Comparison of ENCODE assay signal across 29 cellular contexts in the genomic region with DNA sequence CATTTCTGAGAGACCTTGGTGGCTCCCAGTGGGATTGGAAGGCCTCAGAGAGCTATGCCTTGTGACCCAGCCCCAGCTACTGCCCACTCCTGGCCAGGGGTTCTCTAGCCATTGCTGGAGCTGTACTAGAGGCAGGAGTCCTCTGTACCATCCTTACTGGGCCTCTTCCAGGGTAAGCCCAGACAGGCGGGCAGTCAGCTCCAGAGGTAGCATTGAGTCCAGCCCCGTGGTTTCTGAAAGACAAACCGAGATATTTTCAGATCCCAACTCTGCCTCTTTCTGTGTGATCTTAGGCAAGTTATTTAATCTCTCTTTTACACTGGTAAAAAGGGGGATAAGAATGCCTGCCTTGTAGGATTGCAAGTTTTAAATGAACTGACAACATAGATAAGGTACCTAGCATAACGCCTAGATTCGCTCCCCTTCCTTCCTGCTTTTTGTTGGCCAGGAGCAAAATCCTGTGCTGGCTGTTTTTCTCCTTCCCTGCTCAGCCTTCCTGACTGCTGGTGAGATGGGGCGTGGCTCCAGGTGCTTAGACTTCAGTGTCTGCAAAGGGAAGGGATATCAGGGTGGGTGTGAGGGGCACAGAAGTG. TPM values are rescaled to one million over a fixed set of nuclear protein-coding genes. Genes with fewer than 3 reads are reported as not detected.
A peak's percentile ranks its signal among the peaks of the same experiment; 100 is the strongest.
DNase-seq lines count a peak whose midpoint lies in the region; ATAC-seq and TF ChIP-seq lines count a peak whose summit lies in the region.
"Had no signal": no experiment of that assay in that cellular context is flagged by ENCODE, and none has a peak within 500 bp of the region (broad histone marks: within the 10 kb centered on the region; RNA-seq: fewer than 3 reads in every experiment).

No MANE protein-coding gene starts in this region.

- TF ChIP-seq CTCF in left ventricle myocardium inferior (IDR thresholded peaks at IDR 0.05; ENCODE audit: borderline replicate concordance), result no peak

- H3K27ac ChIP-seq in left ventricle myocardium inferior (replicated peaks) (peak overlapping the region; percentile 27), angular gyrus (ENCODE audit: low read depth, low read length) (peak overlapping the region; percentile 33)
- H3K27ac ChIP-seq: GM23248 had no signal

- no peaks in the 10 kb centered on the region for H3K9me3 Mint-ChIP-seq in activated naive CD4-positive, alpha-beta T cell treated with anti-CD3 and anti-CD28 coated beads, Interleukin-2, amount 50 U/mL, for 72 hours
- H3K9me3 Mint-ChIP-seq: activated CD4-positive, alpha-beta memory T cell treated with anti-CD3 and anti-CD28 coated beads, Interleukin-2, amount 10 ng/mL, durations not matched to agents 7 days and 5 days; activated T-helper 1 cell treated with anti-CD3 and anti-CD28 coated beads, Interleukin-12 subunit alpha, Interleukin-12 subunit beta, Interleukin-2, Interleukin-4 antibody, amounts not matched to agents 30 ng/mL and 10 ng/mL and 1 ng/mL, durations not matched to agents 14 hours and 24 hours and 36 hours; CD4-positive, alpha-beta T cell; HFFc6; mesothelial cell of epicardium; naive B cell; stimulated activated memory B cell treated with anti-CD40 and anti-IgM and Interleukin-4, amounts not matched to agents 10 μg/mL and 1 μg/mL and 100 μg/mL, for 72 hours; type B pancreatic cell had no signal

- intact Hi-C loops in left ventricle myocardium inferior (cut with micrococcal nuclease) (no loop called here), Right ventricle myocardium superior (cut with DNase I) (no loop called here), left colon (cut with DNase I, micrococcal nuclease) (no loop called here)

- H3K27me3 ChIP-seq in left ventricle myocardium inferior (ENCODE audit: low read depth), result no peaks in the 10 kb centered on the region

- H3K9me3 ChIP-seq in left ventricle myocardium inferior (replicated peaks), result no peaks in the 10 kb centered on the region

- peaks cover 99% of the 10 kb centered on the region for H3K4me1 ChIP-seq in left ventricle myocardium inferior

- H3K4me3 ChIP-seq in left ventricle myocardium inferior, result no peak overlapping the region
- H3K4me3 ChIP-seq: coronary artery, GM23248 had no signal

- H3K36me3 Mint-ChIP-seq in activated naive CD4-positive, alpha-beta T cell treated with anti-CD3 and anti-CD28 coated beads, Interleukin-2, amount 50 U/mL, for 72 hours, result no peaks in the 10 kb centered on the region
- H3K36me3 Mint-ChIP-seq: mesothelial cell of epicardium; naive B cell; stimulated activated memory B cell treated with anti-CD40 and anti-IgM and Interleukin-4, amounts not matched to agents 10 μg/mL and 1 μg/mL and 100 μg/mL, for 72 hours; type B pancreatic cell had no signal

- H3K27ac Mint-ChIP-seq in activated naive CD4-positive, alpha-beta T cell treated with anti-CD3 and anti-CD28 coated beads, Interleukin-2, amount 50 U/mL, for 72 hours, result no peak overlapping the region
- H3K27ac Mint-ChIP-seq: activated CD4-positive, alpha-beta memory T cell treated with anti-CD3 and anti-CD28 coated beads, Interleukin-2, amount 10 ng/mL, durations not matched to agents 7 days and 5 days; activated T-helper 1 cell treated with anti-CD3 and anti-CD28 coated beads, Interleukin-12 subunit alpha, Interleukin-12 subunit beta, Interleukin-2, Interleukin-4 antibody, amounts not matched to agents 30 ng/mL and 10 ng/mL and 1 ng/mL, durations not matched to agents 14 hours and 24 hours and 36 hours; CD4-positive, alpha-beta T cell; HFFc6; mesothelial cell of epicardium; stimulated activated memory B cell treated with anti-CD40 and anti-IgM and Interleukin-4, amounts not matched to agents 10 μg/mL and 1 μg/mL and 100 μg/mL, for 72 hours; type B pancreatic cell had no signal

- no peak for ATAC-seq in Right ventricle myocardium superior (ENCODE audit: poor library complexity)
- peak; percentile 41 for ATAC-seq in left colon
- ATAC-seq in activated naive CD4-positive, alpha-beta T cell treated with anti-CD3 and anti-CD28 coated beads, Interleukin-2, amount 50 U/mL, for 72 hours, result no peak
- ATAC-seq: esophagus mucosa; left ventricle myocardium superior; stimulated activated memory B cell treated with anti-CD40 and anti-IgM and Interleukin-4, amounts not matched to agents 10 μg/mL and 1 μg/mL and 100 μg/mL, for 72 hours had no signal

- DNase-seq in left ventricle myocardium inferior, result no peak
- no peak for DNase-seq in Right ventricle myocardium superior
- DNase-seq in left colon, result no peak
- no peak for DNase-seq in T-helper 9 cell
- no peak for DNase-seq in NK-92 (lab: John Stamatoyannopoulos, UW; ENCODE audit: unreplicated experiment)
- DNase-seq in GM19238 (ENCODE audit: insufficient read length, low spot score), result no peak
- DNase-seq in activated naive CD4-positive, alpha-beta T cell treated with anti-CD3 and anti-CD28 coated beads, Interleukin-2, amount 50 U/mL, for 72 hours (ENCODE audit: low spot score in 2 of 2), result no peak
- DNase-seq: activated CD4-positive, alpha-beta memory T cell treated with anti-CD3 and anti-CD28 coated beads, Interleukin-2, amount 10 ng/mL, durations not matched to agents 7 days and 5 days; activated CD8-positive, alpha-beta memory T cell treated with anti-CD3 and anti-CD28 coated beads, Interleukin-2, amount 50 U/mL, for 48 hours; activated naive CD4-positive, alpha-beta T cell treated with Interleukin-2 at 50 U/mL for 16 hours; CD4-positive, alpha-beta T cell; GM23248; head of caudate nucleus; HFFc6; islet precursor cell; left ventricle myocardium superior; naive B cell; NCI-H146; NCI-H226; occipital lobe; substantia nigra had no signal

- peaks cover 41% of the 10 kb centered on the region for H3K36me3 ChIP-seq in left ventricle myocardium inferior

RNA-seq across cellular contexts. Expression of gene NNMT, which starts 56.5 kb away (rescaled TPM):
- 32.6 TPM for total RNA-seq in left ventricle myocardium inferior
- 29.8 TPM for total RNA-seq in Right ventricle myocardium superior
- 10 to 100 TPM; 27.2 to 42.2 TPM for total RNA-seq in left colon
- total RNA-seq in activated naive CD4-positive, alpha-beta T cell treated with anti-CD3 and anti-CD28 coated beads, Interleukin-2, amount 50 U/mL, for 72 hours, result not detected
- total RNA-seq: activated CD4-positive, alpha-beta memory T cell treated with anti-CD3 and anti-CD28 coated beads, Interleukin-2, amount 10 ng/mL, durations not matched to agents 7 days and 5 days; activated T-helper 1 cell treated with anti-CD3 and anti-CD28 coated beads, Interleukin-12 subunit alpha, Interleukin-12 subunit beta, Interleukin-2, Interleukin-4 antibody, amounts not matched to agents 30 ng/mL and 10 ng/mL and 1 ng/mL, durations not matched to agents 14 hours and 24 hours and 36 hours; CD4-positive, alpha-beta T cell; occipital lobe; T-helper 1 cell treated with Interleukin-12 subunit alpha and Interleukin-12 subunit beta and Interleukin-4 antibody, amounts not matched to agents 30 ng/mL and 1 ng/mL, for 36 hours had no signal

Comparison
In these comparisons a context has a peak if more than half of its experiments do, and no peak if none do; other contexts are left out.
1. RNA of gene NNMT, which starts 56.5 kb away (total RNA-seq): 27.2 to 42.2 TPM in left colon, 32.6 TPM in left ventricle myocardium inferior (single experiment) and 29.8 TPM in Right ventricle myocardium superior (single experiment); not detected in activated naive CD4-positive, alpha-beta T cell treated with anti-CD3 and anti-CD28 coated beads, Interleukin-2, amount 50 U/mL, for 72 hours; every median in the first group is over 10 times any median in the second.